Comparison of ENCODE assay signal across 29 cellular contexts in genomic region chr15:79944625-79945024, GRCh38. TPM values are rescaled to one million over a fixed set of nuclear protein-coding genes. Genes with fewer than 3 reads are reported as not detected.
"Had no signal": no experiment of that assay in that cellular context is flagged by ENCODE, and none has a peak within 500 bp of the region (broad histone marks: within the 10 kb centered on the region; RNA-seq: fewer than 3 reads in every experiment).

No MANE protein-coding gene starts in this region.

- H3K36me3 ChIP-seq: ascending aorta, SJSA1 had no signal

- H3K9me3 Mint-ChIP-seq: activated CD4-positive, alpha-beta memory T cell treated with anti-CD3 and anti-CD28 coated beads for 36 hours; activated CD4-positive, alpha-beta T cell treated with anti-CD3 and anti-CD28 coated beads, Interleukin-2, amount 10 ng/mL, durations not matched to agents 7 days and 5 days; activated naive CD8-positive, alpha-beta T cell treated with anti-CD3 and anti-CD28 coated beads, Interleukin-2, amount 50 U/mL, for 24 hours; activated T-cell treated with anti-CD3 and anti-CD28 coated beads, Interleukin-2, amount 50 U/mL, for 4 hours had no signal

- FAIRE-seq: bronchial epithelial cell, RCC 7860 had no signal

- H3K4me3 ChIP-seq: ascending aorta, body of pancreas, SJSA1 had no signal

- H3K36me3 Mint-ChIP-seq: activated CD4-positive, alpha-beta memory T cell treated with anti-CD3 and anti-CD28 coated beads for 36 hours; activated naive CD4-positive, alpha-beta T cell treated with anti-CD3 and anti-CD28 coated beads, Interleukin-2, amount 50 U/mL, for 72 hours had no signal

- H3K27ac Mint-ChIP-seq: activated CD4-positive, alpha-beta memory T cell treated with anti-CD3 and anti-CD28 coated beads for 36 hours; activated CD4-positive, alpha-beta T cell treated with anti-CD3 and anti-CD28 coated beads, Interleukin-2, amount 10 ng/mL, durations not matched to agents 7 days and 5 days; activated naive CD4-positive, alpha-beta T cell treated with anti-CD3 and anti-CD28 coated beads, Interleukin-2, amount 50 U/mL, for 72 hours; activated naive CD8-positive, alpha-beta T cell treated with anti-CD3 and anti-CD28 coated beads, Interleukin-2, amount 50 U/mL, for 24 hours had no signal

- H3K4me3 Mint-ChIP-seq: activated CD4-positive, alpha-beta memory T cell treated with anti-CD3 and anti-CD28 coated beads for 36 hours; activated CD4-positive, alpha-beta T cell treated with anti-CD3 and anti-CD28 coated beads, Interleukin-2, amount 10 ng/mL, durations not matched to agents 7 days and 5 days; activated naive CD8-positive, alpha-beta T cell treated with anti-CD3 and anti-CD28 coated beads, Interleukin-2, amount 50 U/mL, for 24 hours; activated T-cell treated with anti-CD3 and anti-CD28 coated beads, Interleukin-2, amount 50 U/mL, for 4 hours had no signal

- H3K27me3 ChIP-seq: ascending aorta, body of pancreas, SJSA1 had no signal

- H3K9me3 ChIP-seq: ascending aorta, body of pancreas, SJSA1 had no signal

- DNase-seq: activated CD4-positive, alpha-beta memory T cell treated with anti-CD3 and anti-CD28 coated beads for 36 hours; activated CD4-positive, alpha-beta T cell treated with anti-CD3 and anti-CD28 coated beads, Interleukin-2, amount 10 ng/mL, durations not matched to agents 7 days and 5 days; activated CD4-positive, CD25-positive, alpha-beta regulatory T cell; activated CD8-positive, alpha-beta memory T cell treated with anti-CD3 and anti-CD28 coated beads for 24 hours; activated effector memory CD4-positive, alpha-beta T cell treated with anti-CD3 and anti-CD28 coated beads, Interleukin-2, amount 50 U/mL, for 16 hours; activated naive CD4-positive, alpha-beta T cell treated with Interleukin-2 at 50 U/mL for 16 hours; activated naive CD8-positive, alpha-beta T cell treated with anti-CD3 and anti-CD28 coated beads, Interleukin-2, amount 50 U/mL, for 24 hours; activated T-cell treated with anti-CD3 and anti-CD28 coated beads, Interleukin-2, amount 50 U/mL, for 4 hours; amniotic stem cell; body of pancreas; central memory CD4-positive, alpha-beta T cell; NCI-H1092; NCI-H1417; NCI-H187; NCI-H2081; NCI-H446; NCI-H524; PC-3; SHP77; T-helper 1 cell had no signal

- ATAC-seq: activated naive CD8-positive, alpha-beta T cell treated with anti-CD3 and anti-CD28 coated beads, Interleukin-2, amount 50 U/mL, for 24 hours; body of pancreas; PC-3 had no signal

- H3K27ac ChIP-seq: ascending aorta, body of pancreas, VCaP had no signal

- H3K4me1 ChIP-seq: ascending aorta, body of pancreas had no signal

- H3K27me3 Mint-ChIP-seq: activated CD4-positive, alpha-beta memory T cell treated with anti-CD3 and anti-CD28 coated beads for 36 hours; activated CD4-positive, alpha-beta T cell treated with anti-CD3 and anti-CD28 coated beads, Interleukin-2, amount 10 ng/mL, durations not matched to agents 7 days and 5 days; activated naive CD8-positive, alpha-beta T cell treated with anti-CD3 and anti-CD28 coated beads, Interleukin-2, amount 50 U/mL, for 24 hours had no signal

RNA-seq across cellular contexts. Expression of gene BCL2A1, which starts 26.4 kb away (rescaled TPM):
- total RNA-seq: ascending aorta, chondrocyte, LHCN-M2, MCF 10A had no signal
